Comparison of ENCODE assay signal across 18 cellular contexts in genomic region chr9:86043999-86044398, GRCh38. TPM values are rescaled to one million over a fixed set of nuclear protein-coding genes. Genes with fewer than 3 reads are reported as not detected.
DNase-seq lines count a peak whose midpoint lies in the region; ATAC-seq and TF ChIP-seq lines count a peak whose summit lies in the region.
"Had no signal": no experiment of that assay in that cellular context is flagged by ENCODE, and none has a peak within 500 bp of the region (broad histone marks: within the 10 kb centered on the region; RNA-seq: fewer than 3 reads in every experiment).

No MANE protein-coding gene starts in this region.

- 88% methylated on average over 4 of the region's 4 CpGs for WGBS in right cardiac atrium

- intact Hi-C loops in right cardiac atrium (cut with DNase I), result no loop called here

- no peaks in the 10 kb centered on the region for H3K9me3 ChIP-seq in right cardiac atrium (ENCODE audit: control insufficient read depth, low read length)
- H3K9me3 ChIP-seq: breast epithelium, gastrocnemius medialis, vagina had no signal

- H3K36me3 Mint-ChIP-seq in activated naive CD8-positive, alpha-beta T cell treated with anti-CD3 and anti-CD28 coated beads, Interleukin-2, amount 50 U/mL, for 24 hours (ENCODE audit: low read depth), result no peaks in the 10 kb centered on the region
- H3K36me3 Mint-ChIP-seq in activated naive CD8-positive, alpha-beta T cell treated with anti-CD3 and anti-CD28 coated beads for 36 hours, result no peaks in the 10 kb centered on the region
- H3K36me3 Mint-ChIP-seq: activated naive CD4-positive, alpha-beta T cell treated with anti-CD3 and anti-CD28 coated beads, Interleukin-2, amount 10 ng/mL, durations not matched to agents 7 days and 5 days; IgD-negative memory B cell had no signal

- H3K4me3 Mint-ChIP-seq in activated naive CD8-positive, alpha-beta T cell treated with anti-CD3 and anti-CD28 coated beads, Interleukin-2, amount 50 U/mL, for 24 hours, result no peak overlapping the region
- H3K4me3 Mint-ChIP-seq in activated naive CD8-positive, alpha-beta T cell treated with anti-CD3 and anti-CD28 coated beads for 36 hours, result no peak overlapping the region
- H3K4me3 Mint-ChIP-seq: activated naive CD4-positive, alpha-beta T cell treated with anti-CD3 and anti-CD28 coated beads, Interleukin-2, amount 10 ng/mL, durations not matched to agents 7 days and 5 days; IgD-negative memory B cell had no signal

- peak; percentile 28 for ATAC-seq in activated naive CD8-positive, alpha-beta T cell treated with anti-CD3 and anti-CD28 coated beads, Interleukin-2, amount 50 U/mL, for 24 hours
- ATAC-seq in HG02610 (IDR thresholded peaks at IDR 0.05; ENCODE audit: unreplicated experiment) (no peak), right cardiac atrium (no peak)
- ATAC-seq: gastrocnemius medialis; stimulated activated naive CD8-positive, alpha-beta T cell treated with anti-CD3 and anti-CD28 coated beads, Interleukin-15, Interleukin-2, amounts not matched to agents 100 U/mL and 50 U/mL, for 24 hours had no signal

- no peak for TF ChIP-seq CTCF in epithelial cell of esophagus (IDR thresholded peaks at IDR 0.05; ENCODE audit: insufficient read depth, low read depth, low read length, missing control alignments)

- no peak for DNase-seq in activated naive CD8-positive, alpha-beta T cell treated with anti-CD3 and anti-CD28 coated beads, Interleukin-2, amount 50 U/mL, for 24 hours
- no peak for DNase-seq in activated naive CD8-positive, alpha-beta T cell treated with anti-CD3 and anti-CD28 coated beads for 36 hours
- DNase-seq in NCI-H460 (ENCODE audit: extremely low read depth, low read depth), result peak; percentile 6
- peak; percentile 9 for DNase-seq in epithelial cell of esophagus (ENCODE audit: low read depth)
- no peak for DNase-seq in NCI-H774 (lab: John Stamatoyannopoulos, UW)
- DNase-seq in hippocampal formation (lab: John Stamatoyannopoulos, UW), result no peak
- no peak for DNase-seq in right cardiac atrium
- DNase-seq: activated naive CD4-positive, alpha-beta T cell treated with anti-CD3 and anti-CD28 coated beads, Interleukin-2, amount 10 ng/mL, durations not matched to agents 7 days and 5 days; effector memory CD4-positive, alpha-beta T cell; gastrocnemius medialis; NCI-H1930; SIG-M5; stimulated activated naive CD8-positive, alpha-beta T cell treated with anti-CD3 and anti-CD28 coated beads, Interleukin-15, Interleukin-2, amounts not matched to agents 100 U/mL and 50 U/mL, for 24 hours had no signal

- H3K4me3 ChIP-seq in epithelial cell of esophagus (ENCODE audit: low read length) (no peak overlapping the region), right cardiac atrium (ENCODE audit: low read length) (no peak overlapping the region)
- H3K4me3 ChIP-seq: breast epithelium, gastrocnemius medialis, smooth muscle cell, vagina had no signal

- H3K27ac ChIP-seq in right cardiac atrium (ENCODE audit: low read length), result no peak overlapping the region
- H3K27ac ChIP-seq: breast epithelium, gastrocnemius medialis, vagina had no signal

- no peaks in the 10 kb centered on the region for H3K27me3 ChIP-seq in right cardiac atrium (ENCODE audit: control insufficient read depth, insufficient read depth)
- H3K27me3 ChIP-seq: breast epithelium, gastrocnemius medialis, vagina had no signal

- H3K27ac Mint-ChIP-seq in activated naive CD8-positive, alpha-beta T cell treated with anti-CD3 and anti-CD28 coated beads, Interleukin-2, amount 50 U/mL, for 24 hours, result no peak overlapping the region
- no peak overlapping the region for H3K27ac Mint-ChIP-seq in activated naive CD8-positive, alpha-beta T cell treated with anti-CD3 and anti-CD28 coated beads for 36 hours
- H3K27ac Mint-ChIP-seq: activated naive CD4-positive, alpha-beta T cell treated with anti-CD3 and anti-CD28 coated beads, Interleukin-2, amount 10 ng/mL, durations not matched to agents 7 days and 5 days; IgD-negative memory B cell had no signal

- no peaks in the 10 kb centered on the region for H3K4me1 ChIP-seq in right cardiac atrium (ENCODE audit: control insufficient read depth, insufficient read depth, low read length)
- H3K4me1 ChIP-seq: breast epithelium, gastrocnemius medialis, vagina had no signal

- no peaks in the 10 kb centered on the region for H3K9me3 Mint-ChIP-seq in activated naive CD8-positive, alpha-beta T cell treated with anti-CD3 and anti-CD28 coated beads, Interleukin-2, amount 50 U/mL, for 24 hours
- no peaks in the 10 kb centered on the region for H3K9me3 Mint-ChIP-seq in activated naive CD8-positive, alpha-beta T cell treated with anti-CD3 and anti-CD28 coated beads for 36 hours
- H3K9me3 Mint-ChIP-seq: activated naive CD4-positive, alpha-beta T cell treated with anti-CD3 and anti-CD28 coated beads, Interleukin-2, amount 10 ng/mL, durations not matched to agents 7 days and 5 days had no signal

- H3K27me3 Mint-ChIP-seq in activated naive CD8-positive, alpha-beta T cell treated with anti-CD3 and anti-CD28 coated beads, Interleukin-2, amount 50 U/mL, for 24 hours, result no peaks in the 10 kb centered on the region
- H3K27me3 Mint-ChIP-seq in activated naive CD8-positive, alpha-beta T cell treated with anti-CD3 and anti-CD28 coated beads for 36 hours, result no peaks in the 10 kb centered on the region
- H3K27me3 Mint-ChIP-seq: activated naive CD4-positive, alpha-beta T cell treated with anti-CD3 and anti-CD28 coated beads, Interleukin-2, amount 10 ng/mL, durations not matched to agents 7 days and 5 days; IgD-negative memory B cell had no signal

- no peaks in the 10 kb centered on the region for H3K4me1 Mint-ChIP-seq in activated naive CD8-positive, alpha-beta T cell treated with anti-CD3 and anti-CD28 coated beads, Interleukin-2, amount 50 U/mL, for 24 hours
- peaks cover 3% of the 10 kb centered on the region for H3K4me1 Mint-ChIP-seq in activated naive CD8-positive, alpha-beta T cell treated with anti-CD3 and anti-CD28 coated beads for 36 hours
- H3K4me1 Mint-ChIP-seq: activated naive CD4-positive, alpha-beta T cell treated with anti-CD3 and anti-CD28 coated beads, Interleukin-2, amount 10 ng/mL, durations not matched to agents 7 days and 5 days; IgD-negative memory B cell had no signal

RNA-seq across cellular contexts. Expression of gene GOLM1, which starts 55.4 kb away (rescaled TPM):
- total RNA-seq in activated naive CD8-positive, alpha-beta T cell treated with anti-CD3 and anti-CD28 coated beads for 36 hours, result 1 to 10 TPM; 5.3 to 6.4 TPM
- 91.4 and 111 TPM in 2 replicates for total RNA-seq in NCI-H460 (2014; rRNA removed; shearing (Covaris generic))
- polyA plus RNA-seq in NCI-H460 (2014; cell fraction: nucleus; rRNA removed), result 102 and 105 TPM in 2 replicates
- 10 to 100 TPM in 1 of 4 donors, 1 to 10 TPM in 3; 6.1 to 12.9 (median 6.7) TPM for total RNA-seq in right cardiac atrium
- 3.8 TPM for polyA plus RNA-seq in right cardiac atrium

Comparison
In these comparisons a context has a peak if more than half of its experiments do, and no peak if none do; other contexts are left out.
1. DNase-seq: peak in NCI-H460 (single experiment) and epithelial cell of esophagus (single experiment); none in activated naive CD8-positive, alpha-beta T cell treated with anti-CD3 and anti-CD28 coated beads, Interleukin-2, amount 50 U/mL, for 24 hours (single experiment), activated naive CD8-positive, alpha-beta T cell treated with anti-CD3 and anti-CD28 coated beads for 36 hours (single experiment), NCI-H774 (single experiment), hippocampal formation (0 of 2) and right cardiac atrium (0 of 3).